16 cellular contexts compared by ENCODE assay signal in genomic region chr5:102200861-102201260, GRCh38.
DNase-seq lines count a peak whose midpoint lies in the region; ATAC-seq and TF ChIP-seq lines count a peak whose summit lies in the region.
"Had no signal": no experiment of that assay in that cellular context is flagged by ENCODE, and none has a peak within 500 bp of the region (broad histone marks: within the 10 kb centered on the region; RNA-seq: fewer than 3 reads in every experiment).

No MANE protein-coding gene starts in this region.

- H3K9me3 ChIP-seq in gastrocnemius medialis: no peaks in the 10 kb centered on the region

- H3K4me3 Mint-ChIP-seq in nephron progenitor cell: no peak overlapping the region
- no peak overlapping the region for H3K4me3 Mint-ChIP-seq in activated T-helper 17 cell treated with anti-CD3 and anti-CD28 coated beads, Interleukin-2, amount 50 U/mL, for 72 hours
- H3K4me3 Mint-ChIP-seq: CD4-positive, alpha-beta memory T cell; H9 had no signal

- H3K9me3 Mint-ChIP-seq in nephron progenitor cell: peaks cover 3% of the 10 kb centered on the region
- no peaks in the 10 kb centered on the region for H3K9me3 Mint-ChIP-seq in activated T-helper 17 cell treated with anti-CD3 and anti-CD28 coated beads, Interleukin-2, amount 50 U/mL, for 72 hours

- no peak for TF ChIP-seq POLR2A in gastrocnemius medialis (IDR thresholded peaks at IDR 0.05)

- H3K27ac Mint-ChIP-seq in nephron progenitor cell: peak overlapping the region; percentile 66
- no peak overlapping the region for H3K27ac Mint-ChIP-seq in activated T-helper 17 cell treated with anti-CD3 and anti-CD28 coated beads, Interleukin-2, amount 50 U/mL, for 72 hours
- H3K27ac Mint-ChIP-seq: H9 had no signal

- intact Hi-C loops in gastrocnemius medialis (cut with DNase I; ENCODE audit: low total_unique reads): no loop called here

- no peak overlapping the region for H3K4me3 ChIP-seq in gastrocnemius medialis
- H3K4me3 ChIP-seq: GM12878, GM23248 had no signal

- H3K36me3 Mint-ChIP-seq in nephron progenitor cell (ENCODE audit: low read depth): no peaks in the 10 kb centered on the region
- H3K36me3 Mint-ChIP-seq in activated T-helper 17 cell treated with anti-CD3 and anti-CD28 coated beads, Interleukin-2, amount 50 U/mL, for 72 hours (ENCODE audit: low read depth): no peaks in the 10 kb centered on the region
- H3K36me3 Mint-ChIP-seq: CD4-positive, alpha-beta memory T cell had no signal

- in situ Hi-C loops in gastrocnemius medialis (cut with MboI; ENCODE audit: low sequenced_read_pairs in 4 of 4): no loop called here

- no peak overlapping the region for H3K27ac ChIP-seq in gastrocnemius medialis
- H3K27ac ChIP-seq: GM23248 had no signal

- no peak for TF ChIP-seq CTCF in nephron progenitor cell (IDR thresholded peaks at IDR 0.05)
- no peak for TF ChIP-seq CTCF in gastrocnemius medialis (IDR thresholded peaks at IDR 0.05 in 4 of 5, conservative IDR thresholded peaks at IDR 0.05 in 1 of 5)

- no peaks in the 10 kb centered on the region for H3K27me3 ChIP-seq in gastrocnemius medialis

- H3K36me3 ChIP-seq in gastrocnemius medialis: no peaks in the 10 kb centered on the region

- H3K27me3 Mint-ChIP-seq in nephron progenitor cell (ENCODE audit: low read depth, poor library complexity): no peaks in the 10 kb centered on the region
- H3K27me3 Mint-ChIP-seq in activated T-helper 17 cell treated with anti-CD3 and anti-CD28 coated beads, Interleukin-2, amount 50 U/mL, for 72 hours: peaks cover 10% of the 10 kb centered on the region

- no peak for ATAC-seq in activated T-helper 17 cell treated with anti-CD3 and anti-CD28 coated beads, Interleukin-2, amount 50 U/mL, for 72 hours (replicated peaks)
- no peak for ATAC-seq in gastrocnemius medialis
- ATAC-seq: GM12878, HCT116 had no signal

- DNase-seq in ELF-1 (ENCODE audit: low read depth, low spot score) (peak; percentile 67), islet precursor cell (peak; percentile 75), nephron progenitor cell (no peak), gastrocnemius medialis (no peak), UCSD-AML1 (lab: John Stamatoyannopoulos, UW; ENCODE audit: unreplicated experiment) (no peak)
- DNase-seq: C1 segment of cervical spinal cord; CD4-positive, alpha-beta memory T cell; COR-L47; DMS153; DND-41; GDM1; GM23248; H9 had no signal

- peaks cover 5% of the 10 kb centered on the region for H3K4me1 Mint-ChIP-seq in nephron progenitor cell
- H3K4me1 Mint-ChIP-seq in activated T-helper 17 cell treated with anti-CD3 and anti-CD28 coated beads, Interleukin-2, amount 50 U/mL, for 72 hours: no peaks in the 10 kb centered on the region
- H3K4me1 Mint-ChIP-seq: CD4-positive, alpha-beta memory T cell; H9 had no signal

- no peaks in the 10 kb centered on the region for H3K4me1 ChIP-seq in gastrocnemius medialis

Comparison
In these comparisons a context has a peak if more than half of its experiments do, and no peak if none do; other contexts are left out.
1. DNase-seq: peak in ELF-1 (single experiment) and islet precursor cell (single experiment); none in nephron progenitor cell (single experiment), gastrocnemius medialis (0 of 2) and UCSD-AML1 (single experiment).